17 cellular contexts compared by ENCODE assay signal in genomic region chr7:38448076-38448475, GRCh38.
DNase-seq lines count a peak whose midpoint lies in the region; ATAC-seq and TF ChIP-seq lines count a peak whose summit lies in the region.
"Had no signal": no experiment of that assay in that cellular context is flagged by ENCODE, and none has a peak within 500 bp of the region (broad histone marks: within the 10 kb centered on the region; RNA-seq: fewer than 3 reads in every experiment).

No MANE protein-coding gene starts in this region.

- H2BK15ac ChIP-seq in IMR-90 (ENCODE audit: low read depth, low read length): no peak overlapping the region

- no peaks in the 10 kb centered on the region for H3K36me3 Mint-ChIP-seq in naive thymus-derived CD8-positive, alpha-beta T cell
- H3K36me3 Mint-ChIP-seq: CD14-positive monocyte had no signal

- no peaks in the 10 kb centered on the region for H3K9me3 ChIP-seq in IMR-90 (ENCODE audit: control insufficient read depth, insufficient read depth, low read length)
- H3K9me3 ChIP-seq: SJSA1 had no signal

- H2BK5ac ChIP-seq in IMR-90 (ENCODE audit: low read depth, low read length, poor library complexity, severe bottlenecking): no peak overlapping the region

- no peak overlapping the region for H2AFZ ChIP-seq in IMR-90 (replicated peaks; ENCODE audit: low read length, poor library complexity)

- CTCF ChIA-PET in IMR-90 (lab: Yijun Ruan, JAX): interaction anchor here (0.5 kb wide), 2 partner anchors 179 to 213 kb away, joined by 3 read pairs; no protein-coding TSS in a partner anchor

- H3K4me3 ChIP-seq in AG10803 (ENCODE audit: low read length): no peak overlapping the region
- no peak overlapping the region for H3K4me3 ChIP-seq in IMR-90 (ENCODE audit: insufficient read depth, low read depth, low read length)
- H3K4me3 ChIP-seq: SJSA1 had no signal

- DNase-seq in AG10803 (ENCODE audit: low read depth) (peak; percentile 39), IMR-90 (peak; percentile 83), dedifferentiated amniotic fluid mesenchymal stem cell (ENCODE audit: extremely low spot score) (peak; percentile 22), iris pigment epithelial cell (ENCODE audit: low read depth) (peak; percentile 34)
- no peak for DNase-seq in activated CD4-positive, alpha-beta T cell treated with anti-CD3 and anti-CD28 coated beads for 4 hours
- DNase-seq in naive thymus-derived CD8-positive, alpha-beta T cell: no peak
- DNase-seq: DMS53, KG1, MM.1S, NCI-H1105 treated with DMSO at 0.1 percent for 48 hours, NCI-H1930, NCI-H524 treated with DMSO at 0.1 percent for 48 hours, OCI-M1 had no signal

- dilution Hi-C loops in IMR-90 (cut with HindIII; ENCODE audit: low sequenced_read_pairs, unreplicated experiment): no loop called here

- peaks cover 8% of the 10 kb centered on the region; the same call in 1 of the 2 replicates for H3K4me1 ChIP-seq in IMR-90 (ENCODE audit: control insufficient read depth, insufficient read depth, low read length)
- H3K4me1 ChIP-seq: SJSA1 had no signal

- no peak overlapping the region for H4K5ac ChIP-seq in IMR-90 (ENCODE audit: low read depth, low read length)

- no peak overlapping the region for H3K4me2 ChIP-seq in IMR-90 (ENCODE audit: low read depth, low read length)

- H3K9me1 ChIP-seq in IMR-90 (ENCODE audit: insufficient read depth, low read length): no peaks in the 10 kb centered on the region

- no peak overlapping the region for H3K27ac ChIP-seq in IMR-90 (ENCODE audit: insufficient read depth, low read length)
- H3K27ac ChIP-seq: RWPE1, SJSA1 had no signal

- no peak overlapping the region for H4K91ac ChIP-seq in IMR-90 (ENCODE audit: insufficient read depth, low read depth, low read length)

- in situ Hi-C loops in IMR-90 (cut with MboI; ENCODE audit: low sequenced_read_pairs): no loop called here

- peak; percentile 58 for ATAC-seq in IMR-90 (ENCODE audit: low read depth)
- no peak for ATAC-seq in naive thymus-derived CD8-positive, alpha-beta T cell
- no peak for ATAC-seq in GM19467 (IDR thresholded peaks at IDR 0.05; ENCODE audit: unreplicated experiment)

- no peak overlapping the region for H3K18ac ChIP-seq in IMR-90 (ENCODE audit: low read depth, low read length)

- H2AK5ac ChIP-seq in IMR-90 (ENCODE audit: low read depth, low read length): no peak overlapping the region

- no TSS peak for BruUV-seq in IMR-90 (replicated peaks; lab: Mats Ljungman, UMichigan)

- H2BK120ac ChIP-seq in IMR-90 (ENCODE audit: low read depth, low read length): no peak overlapping the region

- intact Hi-C loops in IMR-90 (cut with micrococcal nuclease): no loop called here

- H3K14ac ChIP-seq in IMR-90 (replicated peaks; ENCODE audit: low read depth, low read length): no peak overlapping the region

- TF ChIP-seq POLR2A in IMR-90 (IDR thresholded peaks at IDR 0.05; ENCODE audit: low read depth, low read length): no peak

- no CpG with 5 or more reads among the region's 2 CpGs for WGBS in IMR-90 (ENCODE audit: extremely low coverage in 2 of 2, insufficient read length in 1 of 2), 2 experiments

- H4K20me1 ChIP-seq in IMR-90 (ENCODE audit: insufficient read depth, low read length): no peaks in the 10 kb centered on the region

- H3K4me1 Mint-ChIP-seq in naive thymus-derived CD8-positive, alpha-beta T cell: no peaks in the 10 kb centered on the region
- H3K4me1 Mint-ChIP-seq: CD14-positive monocyte had no signal

- H3K27me3 ChIP-seq in IMR-90 (ENCODE audit: control insufficient read depth, insufficient read depth, low read length): no peaks in the 10 kb centered on the region
- H3K27me3 ChIP-seq: SJSA1 had no signal

- H2AK9ac ChIP-seq in IMR-90 (replicated peaks; ENCODE audit: low read depth, low read length, poor library complexity): no peak overlapping the region

- no peak for TF ChIP-seq RAD21 in IMR-90 (IDR thresholded peaks at IDR 0.05; ENCODE audit: low read length)

- no peak overlapping the region for H3K56ac ChIP-seq in IMR-90 (ENCODE audit: extremely low read depth, insufficient read depth, low read length)

- no peak overlapping the region for H3K4ac ChIP-seq in IMR-90 (ENCODE audit: low read depth, low read length)

- H3K9ac ChIP-seq in IMR-90 (ENCODE audit: low read depth, low read length): no peak overlapping the region

- no peak overlapping the region for H3K27ac Mint-ChIP-seq in naive thymus-derived CD8-positive, alpha-beta T cell
- H3K27ac Mint-ChIP-seq: CD14-positive monocyte had no signal

- POLR2A ChIA-PET in IMR-90 (lab: Charles Lee; ENCODE audit: unreplicated experiment): no interaction called here
- POLR2A ChIA-PET in naive thymus-derived CD8-positive, alpha-beta T cell (lab: Charles Lee): no interaction called here

- no peaks in the 10 kb centered on the region for H3K36me3 ChIP-seq in IMR-90 (ENCODE audit: control insufficient read depth, insufficient read depth, low read length)
- H3K36me3 ChIP-seq: SJSA1 had no signal

- peaks cover 0 to 8% (median 2%) of the 10 kb centered on the region in 5 donors for H3K27me3 Mint-ChIP-seq in naive thymus-derived CD8-positive, alpha-beta T cell

- no peak overlapping the region for H3K4me3 Mint-ChIP-seq in naive thymus-derived CD8-positive, alpha-beta T cell
- H3K4me3 Mint-ChIP-seq: CD14-positive monocyte had no signal

- no peaks in the 10 kb centered on the region for H3K9me3 Mint-ChIP-seq in naive thymus-derived CD8-positive, alpha-beta T cell

- H4K8ac ChIP-seq in IMR-90 (ENCODE audit: low read depth in 2 of 2, low read length in 2 of 2): no peak overlapping the region

- no peaks in the 10 kb centered on the region for H3K79me1 ChIP-seq in IMR-90 (ENCODE audit: low read depth in 1 of 2, low read length in 2 of 2)

- H2BK20ac ChIP-seq in IMR-90 (ENCODE audit: low read depth, low read length): no peak overlapping the region

- TF ChIP-seq CTCF in AG10803 (conservative IDR thresholded peaks at IDR 0.05; ENCODE audit: low read length) (no peak), IMR-90 (conservative IDR thresholded peaks at IDR 0.05; ENCODE audit: low read depth, low read length) (no peak)

- no peak overlapping the region for H3K23ac ChIP-seq in IMR-90 (ENCODE audit: low read depth, low read length)

TF ChIP-seq in IMR-90, 13 proteins besides CTCF, POLR2A, EP300 and RAD21:
- TF ChIP-seq SMC3 (IDR thresholded peaks at IDR 0.05; ENCODE audit: low read depth, low read length): no peak
- no peak for TF ChIP-seq NFE2L2 (IDR thresholded peaks at IDR 0.05; ENCODE audit: low read depth, low read length)
- TF ChIP-seq MXI1 (IDR thresholded peaks at IDR 0.05; ENCODE audit: borderline replicate concordance, low read depth, low read length): no peak
- TF ChIP-seq ELK1 (IDR thresholded peaks at IDR 0.05; ENCODE audit: borderline replicate concordance, low read depth, low read length): no peak
- no peak for TF ChIP-seq RCOR1 (IDR thresholded peaks at IDR 0.05; ENCODE audit: insufficient replicate concordance, low read length)
- TF ChIP-seq MAFK (IDR thresholded peaks at IDR 0.05; ENCODE audit: low read depth, low read length): no peak
- TF ChIP-seq MAZ (IDR thresholded peaks at IDR 0.05; ENCODE audit: borderline replicate concordance, low read depth, low read length): no peak
- no peak for TF ChIP-seq RFX5 (IDR thresholded peaks at IDR 0.05; ENCODE audit: low read depth, low read length)
- TF ChIP-seq FOS (IDR thresholded peaks at IDR 0.05; ENCODE audit: low read depth, low read length): no peak
- no peak for TF ChIP-seq CEBPB (IDR thresholded peaks at IDR 0.05; ENCODE audit: low read depth, low read length)
- TF ChIP-seq, protein P1, sequence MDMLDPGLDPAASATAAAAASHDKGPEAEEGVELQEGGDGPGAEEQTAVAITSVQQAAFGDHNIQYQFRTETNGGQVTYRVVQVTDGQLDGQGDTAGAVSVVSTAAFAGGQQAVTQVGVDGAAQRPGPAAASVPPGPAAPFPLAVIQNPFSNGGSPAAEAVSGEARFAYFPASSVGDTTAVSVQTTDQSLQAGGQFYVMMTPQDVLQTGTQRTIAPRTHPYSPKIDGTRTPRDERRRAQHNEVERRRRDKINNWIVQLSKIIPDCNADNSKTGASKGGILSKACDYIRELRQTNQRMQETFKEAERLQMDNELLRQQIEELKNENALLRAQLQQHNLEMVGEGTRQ (IDR thresholded peaks at IDR 0.05; ENCODE audit: low read depth, low read length): no peak
- TF ChIP-seq CHD1 (IDR thresholded peaks at IDR 0.05; ENCODE audit: low read depth, low read length): no peak

Comparison
In these comparisons a context has a peak if more than half of its experiments do, and no peak if none do; other contexts are left out.
1. DNase-seq: peak in AG10803 (single experiment), IMR-90 (single experiment), dedifferentiated amniotic fluid mesenchymal stem cell (single experiment) and iris pigment epithelial cell (single experiment); none in activated CD4-positive, alpha-beta T cell treated with anti-CD3 and anti-CD28 coated beads for 4 hours (0 of 2) and naive thymus-derived CD8-positive, alpha-beta T cell (0 of 10).